In genomic region chr9:120486347-120486746, GRCh38 we compare ENCODE assay signal across 21 cellular contexts.
DNase-seq lines count a peak whose midpoint lies in the region; ATAC-seq and TF ChIP-seq lines count a peak whose summit lies in the region.
"Had no signal": no experiment of that assay in that cellular context is flagged by ENCODE, and none has a peak within 500 bp of the region (broad histone marks: within the 10 kb centered on the region; RNA-seq: fewer than 3 reads in every experiment).

No MANE protein-coding gene starts in this region.

- H3K4me1 Mint-ChIP-seq in activated CD4-positive, alpha-beta T cell treated with anti-CD3 and anti-CD28 coated beads, Interleukin-2, amount 10 ng/mL, durations not matched to agents 24 days and 14 days = peaks cover 6% of the 10 kb centered on the region

- WGBS in upper lobe of left lung, 2 donors = 60 to 79% methylated on average over 4 of the region's 4 CpGs

- DNase-seq in left ventricle myocardium superior (no peak), cardiac septum (ENCODE audit: low spot score) (no peak), NCI-H2196 treated with DMSO at 0.1 percent for 48 hours (lab: John Stamatoyannopoulos, UW; ENCODE audit: unreplicated experiment) (peak; percentile 19), fibroblast of lung (ENCODE audit: low read depth in 2 of 2) (no peak), upper lobe of left lung (peak in 1 of 2 donors; percentile 68), NCI-H2171 (lab: John Stamatoyannopoulos, UW) (no peak)
- no peak for DNase-seq in activated CD4-positive, alpha-beta T cell treated with anti-CD3 and anti-CD28 coated beads, Interleukin-2, amount 10 ng/mL, durations not matched to agents 24 days and 14 days
- DNase-seq: activated CD4-positive, alpha-beta memory T cell treated with anti-CD3 and anti-CD28 coated beads for 36 hours; activated T-cell treated with anti-CD3 and anti-CD28 coated beads, Interleukin-2, amount 50 U/mL, for 4 hours; brain microvascular endothelial cell; Calu3; H7; KBM-7; naive thymus-derived CD4-positive, alpha-beta T cell; stimulated activated CD4-positive, alpha-beta T cell treated with anti-CD3 and anti-CD28 coated beads, Interleukin-2, amount 100 ng/mL, for 48 hours; WERI-Rb-1 had no signal

- no peaks in the 10 kb centered on the region for H3K27me3 Mint-ChIP-seq in activated CD4-positive, alpha-beta T cell treated with anti-CD3 and anti-CD28 coated beads, Interleukin-2, amount 10 ng/mL, durations not matched to agents 24 days and 14 days
- H3K27me3 Mint-ChIP-seq: activated CD4-positive, alpha-beta memory T cell treated with anti-CD3 and anti-CD28 coated beads for 36 hours; activated naive CD8-positive, alpha-beta T cell; B cell; naive thymus-derived CD4-positive, alpha-beta T cell had no signal

- no peaks in the 10 kb centered on the region for H3K79me2 ChIP-seq in fibroblast of lung (ENCODE audit: control insufficient read depth, insufficient read depth, low read length)
- H3K79me2 ChIP-seq: parathyroid adenoma had no signal

- no peaks in the 10 kb centered on the region for H4K20me1 ChIP-seq in fibroblast of lung (ENCODE audit: control insufficient read depth, extremely low read depth, insufficient read depth, low read length)

- H3K9ac ChIP-seq in fibroblast of lung (ENCODE audit: insufficient read depth, low read length) = no peak overlapping the region
- H3K9ac ChIP-seq: parathyroid adenoma had no signal

- peaks cover 51% of the 10 kb centered on the region for H3K36me3 Mint-ChIP-seq in activated CD4-positive, alpha-beta T cell treated with anti-CD3 and anti-CD28 coated beads, Interleukin-2, amount 10 ng/mL, durations not matched to agents 24 days and 14 days (ENCODE audit: low read depth)

- intact Hi-C loops in left ventricle myocardium superior (cut with micrococcal nuclease) = no loop called here
- intact Hi-C loops in cardiac septum (cut with DNase I) = no loop called here
- intact Hi-C loops in activated CD4-positive, alpha-beta T cell treated with anti-CD3 and anti-CD28 coated beads, Interleukin-2, amount 10 ng/mL, durations not matched to agents 24 days and 14 days (cut with micrococcal nuclease) = no loop called here

- peak overlapping the region; percentile 1 for H3K27ac ChIP-seq in fibroblast of lung (ENCODE audit: insufficient read depth, low read length)
- H3K27ac ChIP-seq in upper lobe of left lung = peak overlapping the region; percentile 2 to 76 (median 37)
- H3K27ac ChIP-seq: brain microvascular endothelial cell, parathyroid adenoma, WERI-Rb-1 had no signal

- no peak for TF ChIP-seq EP300 in upper lobe of left lung (IDR thresholded peaks at IDR 0.05)

- H3K27me3 ChIP-seq in fibroblast of lung (ENCODE audit: control insufficient read depth, insufficient read depth, low read length) (no peaks in the 10 kb centered on the region), upper lobe of left lung (no peaks in the 10 kb centered on the region)
- H3K27me3 ChIP-seq: brain microvascular endothelial cell had no signal

- H3K4me3 Mint-ChIP-seq in activated CD4-positive, alpha-beta T cell treated with anti-CD3 and anti-CD28 coated beads, Interleukin-2, amount 10 ng/mL, durations not matched to agents 24 days and 14 days = no peak overlapping the region
- H3K4me3 Mint-ChIP-seq: activated CD4-positive, alpha-beta memory T cell treated with anti-CD3 and anti-CD28 coated beads for 36 hours; activated naive CD8-positive, alpha-beta T cell; activated T-cell treated with anti-CD3 and anti-CD28 coated beads, Interleukin-2, amount 50 U/mL, for 4 hours; B cell; naive thymus-derived CD4-positive, alpha-beta T cell; T-helper 1 cell treated with Interleukin-12 subunit alpha and Interleukin-12 subunit beta and Interleukin-4 antibody, amounts not matched to agents 30 μg/mL and 1 μg/mL, for 36 hours had no signal

- no peak for TF ChIP-seq POLR2A in upper lobe of left lung (IDR thresholded peaks at IDR 0.05)

- H3K9me3 Mint-ChIP-seq in activated CD4-positive, alpha-beta T cell treated with anti-CD3 and anti-CD28 coated beads, Interleukin-2, amount 10 ng/mL, durations not matched to agents 24 days and 14 days = no peaks in the 10 kb centered on the region
- H3K9me3 Mint-ChIP-seq: activated CD4-positive, alpha-beta memory T cell treated with anti-CD3 and anti-CD28 coated beads for 36 hours; activated T-cell treated with anti-CD3 and anti-CD28 coated beads, Interleukin-2, amount 50 U/mL, for 4 hours; naive thymus-derived CD4-positive, alpha-beta T cell; T-helper 1 cell treated with Interleukin-12 subunit alpha and Interleukin-12 subunit beta and Interleukin-4 antibody, amounts not matched to agents 30 μg/mL and 1 μg/mL, for 36 hours had no signal

- ATAC-seq in left ventricle myocardium superior = peak; percentile 21
- peak; percentile 25 to 55 for ATAC-seq in upper lobe of left lung (ENCODE audit: low FRiP score in 2 of 2)
- ATAC-seq in HG02938 (IDR thresholded peaks at IDR 0.05; ENCODE audit: unreplicated experiment) = no peak
- ATAC-seq: activated T-cell treated with anti-CD3 and anti-CD28 coated beads, Interleukin-2, amount 50 U/mL, for 4 hours; naive thymus-derived CD4-positive, alpha-beta T cell had no signal

- TF ChIP-seq CTCF in fibroblast of lung (conservative IDR thresholded peaks at IDR 0.05 in 1 of 2, IDR thresholded peaks at IDR 0.05 in 1 of 2; ENCODE audit: low read depth in 1 of 2, low read length in 2 of 2) = no peak
- TF ChIP-seq CTCF in upper lobe of left lung (IDR thresholded peaks at IDR 0.05) = no peak

- H3K4me1 ChIP-seq in fibroblast of lung (ENCODE audit: control insufficient read depth, extremely low read depth, insufficient read depth, low read length) = no peaks in the 10 kb centered on the region
- peaks cover 0 to 20% (median 9%) of the 10 kb centered on the region in 4 donors for H3K4me1 ChIP-seq in upper lobe of left lung
- H3K4me1 ChIP-seq: parathyroid adenoma had no signal

- no peaks in the 10 kb centered on the region for H3K9me3 ChIP-seq in fibroblast of lung (ENCODE audit: control insufficient read depth, insufficient read depth, low read depth, low read length)
- no peaks in the 10 kb centered on the region for H3K9me3 ChIP-seq in upper lobe of left lung

- H3K4me3 ChIP-seq in fibroblast of lung (replicated peaks in 1 of 4; ENCODE audit: control extremely low read depth in 1 of 4, insufficient read depth in 1 of 4, low read depth in 3 of 4, low read length in 4 of 4) = no peak overlapping the region
- H3K4me3 ChIP-seq in upper lobe of left lung = no peak overlapping the region

- no peak overlapping the region for H3K27ac Mint-ChIP-seq in activated CD4-positive, alpha-beta T cell treated with anti-CD3 and anti-CD28 coated beads, Interleukin-2, amount 10 ng/mL, durations not matched to agents 24 days and 14 days
- H3K27ac Mint-ChIP-seq: activated CD4-positive, alpha-beta memory T cell treated with anti-CD3 and anti-CD28 coated beads for 36 hours; activated naive CD8-positive, alpha-beta T cell; B cell; T-helper 1 cell treated with Interleukin-12 subunit alpha and Interleukin-12 subunit beta and Interleukin-4 antibody, amounts not matched to agents 30 μg/mL and 1 μg/mL, for 36 hours had no signal

- no peak overlapping the region for H3K4me2 ChIP-seq in fibroblast of lung (ENCODE audit: extremely low read depth, insufficient read depth, low read length)

- H2AFZ ChIP-seq in fibroblast of lung (ENCODE audit: low read length) = no peak overlapping the region
- H2AFZ ChIP-seq: parathyroid adenoma had no signal

- H3K36me3 ChIP-seq in fibroblast of lung (ENCODE audit: control insufficient read depth, insufficient read depth, low read length) = no peaks in the 10 kb centered on the region
- H3K36me3 ChIP-seq in upper lobe of left lung = peaks cover 0 to 54% (median 15%) of the 10 kb centered on the region in 4 donors
